Comparison of ENCODE assay signal across 1 cellular context in genomic region chr11:58023435-58023931, GRCh38.
TF ChIP-seq lines count a peak whose summit lies in the region.

A gene with protein sequence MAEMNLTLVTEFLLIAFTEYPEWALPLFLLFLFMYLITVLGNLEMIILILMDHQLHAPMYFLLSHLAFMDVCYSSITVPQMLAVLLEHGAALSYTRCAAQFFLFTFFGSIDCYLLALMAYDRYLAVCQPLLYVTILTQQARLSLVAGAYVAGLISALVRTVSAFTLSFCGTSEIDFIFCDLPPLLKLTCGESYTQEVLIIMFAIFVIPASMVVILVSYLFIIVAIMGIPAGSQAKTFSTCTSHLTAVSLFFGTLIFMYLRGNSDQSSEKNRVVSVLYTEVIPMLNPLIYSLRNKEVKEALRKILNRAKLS (plus strand): TSS chr11:58023881. CDS start chr11:58179445, 155,564 bp downstream.

TF ChIP-seq in HepG2, 621 proteins besides CTCF, POLR2A, EP300 and RAD21:
- TF ChIP-seq TAF1 (CRISPR knock-in tag; IDR thresholded peaks at IDR 0.05) (no peak), ZBTB7A (CRISPR knock-in tag; IDR thresholded peaks at IDR 0.05) (no peak), ZNF331 (CRISPR knock-in tag; IDR thresholded peaks at IDR 0.05) (no peak), U2AF2 (IDR thresholded peaks at IDR 0.05; ENCODE audit: low read depth, low read length) (no peak), SATB2 (CRISPR knock-in tag; IDR thresholded peaks at IDR 0.05) (no peak), ZBTB21 (CRISPR knock-in tag; IDR thresholded peaks at IDR 0.05) (no peak), HNRNPL (IDR thresholded peaks at IDR 0.05; ENCODE audit: low read depth, low read length) (no peak), SRSF9 (IDR thresholded peaks at IDR 0.05; ENCODE audit: borderline replicate concordance, insufficient read depth, low read depth, low read length, poor library complexity, severe bottlenecking) (no peak), ZNF441 (CRISPR knock-in tag; IDR thresholded peaks at IDR 0.05; ENCODE audit: borderline replicate concordance) (no peak), ZNF792 (CRISPR knock-in tag; IDR thresholded peaks at IDR 0.05) (no peak), DRAP1 (CRISPR knock-in tag; IDR thresholded peaks at IDR 0.05) (no peak), SMC3 (IDR thresholded peaks at IDR 0.05; ENCODE audit: low read length) (no peak), GPBP1L1 (CRISPR knock-in tag; IDR thresholded peaks at IDR 0.05) (no peak), DZIP1 (CRISPR knock-in tag; IDR thresholded peaks at IDR 0.05) (no peak)
- TF ChIP-seq, protein P1, sequence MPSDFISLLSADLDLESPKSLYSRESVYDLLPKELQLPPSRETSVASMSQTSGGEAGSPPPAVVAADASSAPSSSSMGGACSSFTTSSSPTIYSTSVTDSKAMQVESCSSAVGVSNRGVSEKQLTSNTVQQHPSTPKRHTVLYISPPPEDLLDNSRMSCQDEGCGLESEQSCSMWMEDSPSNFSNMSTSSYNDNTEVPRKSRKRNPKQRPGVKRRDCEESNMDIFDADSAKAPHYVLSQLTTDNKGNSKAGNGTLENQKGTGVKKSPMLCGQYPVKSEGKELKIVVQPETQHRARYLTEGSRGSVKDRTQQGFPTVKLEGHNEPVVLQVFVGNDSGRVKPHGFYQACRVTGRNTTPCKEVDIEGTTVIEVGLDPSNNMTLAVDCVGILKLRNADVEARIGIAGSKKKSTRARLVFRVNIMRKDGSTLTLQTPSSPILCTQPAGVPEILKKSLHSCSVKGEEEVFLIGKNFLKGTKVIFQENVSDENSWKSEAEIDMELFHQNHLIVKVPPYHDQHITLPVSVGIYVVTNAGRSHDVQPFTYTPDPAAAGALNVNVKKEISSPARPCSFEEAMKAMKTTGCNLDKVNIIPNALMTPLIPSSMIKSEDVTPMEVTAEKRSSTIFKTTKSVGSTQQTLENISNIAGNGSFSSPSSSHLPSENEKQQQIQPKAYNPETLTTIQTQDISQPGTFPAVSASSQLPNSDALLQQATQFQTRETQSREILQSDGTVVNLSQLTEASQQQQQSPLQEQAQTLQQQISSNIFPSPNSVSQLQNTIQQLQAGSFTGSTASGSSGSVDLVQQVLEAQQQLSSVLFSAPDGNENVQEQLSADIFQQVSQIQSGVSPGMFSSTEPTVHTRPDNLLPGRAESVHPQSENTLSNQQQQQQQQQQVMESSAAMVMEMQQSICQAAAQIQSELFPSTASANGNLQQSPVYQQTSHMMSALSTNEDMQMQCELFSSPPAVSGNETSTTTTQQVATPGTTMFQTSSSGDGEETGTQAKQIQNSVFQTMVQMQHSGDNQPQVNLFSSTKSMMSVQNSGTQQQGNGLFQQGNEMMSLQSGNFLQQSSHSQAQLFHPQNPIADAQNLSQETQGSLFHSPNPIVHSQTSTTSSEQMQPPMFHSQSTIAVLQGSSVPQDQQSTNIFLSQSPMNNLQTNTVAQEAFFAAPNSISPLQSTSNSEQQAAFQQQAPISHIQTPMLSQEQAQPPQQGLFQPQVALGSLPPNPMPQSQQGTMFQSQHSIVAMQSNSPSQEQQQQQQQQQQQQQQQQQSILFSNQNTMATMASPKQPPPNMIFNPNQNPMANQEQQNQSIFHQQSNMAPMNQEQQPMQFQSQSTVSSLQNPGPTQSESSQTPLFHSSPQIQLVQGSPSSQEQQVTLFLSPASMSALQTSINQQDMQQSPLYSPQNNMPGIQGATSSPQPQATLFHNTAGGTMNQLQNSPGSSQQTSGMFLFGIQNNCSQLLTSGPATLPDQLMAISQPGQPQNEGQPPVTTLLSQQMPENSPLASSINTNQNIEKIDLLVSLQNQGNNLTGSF (CRISPR knock-in tag; IDR thresholded peaks at IDR 0.05), result no peak
- TF ChIP-seq, protein P2, sequence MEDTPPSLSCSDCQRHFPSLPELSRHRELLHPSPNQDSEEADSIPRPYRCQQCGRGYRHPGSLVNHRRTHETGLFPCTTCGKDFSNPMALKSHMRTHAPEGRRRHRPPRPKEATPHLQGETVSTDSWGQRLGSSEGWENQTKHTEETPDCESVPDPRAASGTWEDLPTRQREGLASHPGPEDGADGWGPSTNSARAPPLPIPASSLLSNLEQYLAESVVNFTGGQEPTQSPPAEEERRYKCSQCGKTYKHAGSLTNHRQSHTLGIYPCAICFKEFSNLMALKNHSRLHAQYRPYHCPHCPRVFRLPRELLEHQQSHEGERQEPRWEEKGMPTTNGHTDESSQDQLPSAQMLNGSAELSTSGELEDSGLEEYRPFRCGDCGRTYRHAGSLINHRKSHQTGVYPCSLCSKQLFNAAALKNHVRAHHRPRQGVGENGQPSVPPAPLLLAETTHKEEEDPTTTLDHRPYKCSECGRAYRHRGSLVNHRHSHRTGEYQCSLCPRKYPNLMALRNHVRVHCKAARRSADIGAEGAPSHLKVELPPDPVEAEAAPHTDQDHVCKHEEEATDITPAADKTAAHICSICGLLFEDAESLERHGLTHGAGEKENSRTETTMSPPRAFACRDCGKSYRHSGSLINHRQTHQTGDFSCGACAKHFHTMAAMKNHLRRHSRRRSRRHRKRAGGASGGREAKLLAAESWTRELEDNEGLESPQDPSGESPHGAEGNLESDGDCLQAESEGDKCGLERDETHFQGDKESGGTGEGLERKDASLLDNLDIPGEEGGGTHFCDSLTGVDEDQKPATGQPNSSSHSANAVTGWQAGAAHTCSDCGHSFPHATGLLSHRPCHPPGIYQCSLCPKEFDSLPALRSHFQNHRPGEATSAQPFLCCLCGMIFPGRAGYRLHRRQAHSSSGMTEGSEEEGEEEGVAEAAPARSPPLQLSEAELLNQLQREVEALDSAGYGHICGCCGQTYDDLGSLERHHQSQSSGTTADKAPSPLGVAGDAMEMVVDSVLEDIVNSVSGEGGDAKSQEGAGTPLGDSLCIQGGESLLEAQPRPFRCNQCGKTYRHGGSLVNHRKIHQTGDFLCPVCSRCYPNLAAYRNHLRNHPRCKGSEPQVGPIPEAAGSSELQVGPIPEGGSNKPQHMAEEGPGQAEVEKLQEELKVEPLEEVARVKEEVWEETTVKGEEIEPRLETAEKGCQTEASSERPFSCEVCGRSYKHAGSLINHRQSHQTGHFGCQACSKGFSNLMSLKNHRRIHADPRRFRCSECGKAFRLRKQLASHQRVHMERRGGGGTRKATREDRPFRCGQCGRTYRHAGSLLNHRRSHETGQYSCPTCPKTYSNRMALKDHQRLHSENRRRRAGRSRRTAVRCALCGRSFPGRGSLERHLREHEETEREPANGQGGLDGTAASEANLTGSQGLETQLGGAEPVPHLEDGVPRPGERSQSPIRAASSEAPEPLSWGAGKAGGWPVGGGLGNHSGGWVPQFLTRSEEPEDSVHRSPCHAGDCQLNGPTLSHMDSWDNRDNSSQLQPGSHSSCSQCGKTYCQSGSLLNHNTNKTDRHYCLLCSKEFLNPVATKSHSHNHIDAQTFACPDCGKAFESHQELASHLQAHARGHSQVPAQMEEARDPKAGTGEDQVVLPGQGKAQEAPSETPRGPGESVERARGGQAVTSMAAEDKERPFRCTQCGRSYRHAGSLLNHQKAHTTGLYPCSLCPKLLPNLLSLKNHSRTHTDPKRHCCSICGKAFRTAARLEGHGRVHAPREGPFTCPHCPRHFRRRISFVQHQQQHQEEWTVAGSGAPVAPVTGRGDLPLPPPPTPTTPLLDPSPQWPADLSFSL (CRISPR knock-in tag; IDR thresholded peaks at IDR 0.05), result no peak
- TF ChIP-seq, protein P3, sequence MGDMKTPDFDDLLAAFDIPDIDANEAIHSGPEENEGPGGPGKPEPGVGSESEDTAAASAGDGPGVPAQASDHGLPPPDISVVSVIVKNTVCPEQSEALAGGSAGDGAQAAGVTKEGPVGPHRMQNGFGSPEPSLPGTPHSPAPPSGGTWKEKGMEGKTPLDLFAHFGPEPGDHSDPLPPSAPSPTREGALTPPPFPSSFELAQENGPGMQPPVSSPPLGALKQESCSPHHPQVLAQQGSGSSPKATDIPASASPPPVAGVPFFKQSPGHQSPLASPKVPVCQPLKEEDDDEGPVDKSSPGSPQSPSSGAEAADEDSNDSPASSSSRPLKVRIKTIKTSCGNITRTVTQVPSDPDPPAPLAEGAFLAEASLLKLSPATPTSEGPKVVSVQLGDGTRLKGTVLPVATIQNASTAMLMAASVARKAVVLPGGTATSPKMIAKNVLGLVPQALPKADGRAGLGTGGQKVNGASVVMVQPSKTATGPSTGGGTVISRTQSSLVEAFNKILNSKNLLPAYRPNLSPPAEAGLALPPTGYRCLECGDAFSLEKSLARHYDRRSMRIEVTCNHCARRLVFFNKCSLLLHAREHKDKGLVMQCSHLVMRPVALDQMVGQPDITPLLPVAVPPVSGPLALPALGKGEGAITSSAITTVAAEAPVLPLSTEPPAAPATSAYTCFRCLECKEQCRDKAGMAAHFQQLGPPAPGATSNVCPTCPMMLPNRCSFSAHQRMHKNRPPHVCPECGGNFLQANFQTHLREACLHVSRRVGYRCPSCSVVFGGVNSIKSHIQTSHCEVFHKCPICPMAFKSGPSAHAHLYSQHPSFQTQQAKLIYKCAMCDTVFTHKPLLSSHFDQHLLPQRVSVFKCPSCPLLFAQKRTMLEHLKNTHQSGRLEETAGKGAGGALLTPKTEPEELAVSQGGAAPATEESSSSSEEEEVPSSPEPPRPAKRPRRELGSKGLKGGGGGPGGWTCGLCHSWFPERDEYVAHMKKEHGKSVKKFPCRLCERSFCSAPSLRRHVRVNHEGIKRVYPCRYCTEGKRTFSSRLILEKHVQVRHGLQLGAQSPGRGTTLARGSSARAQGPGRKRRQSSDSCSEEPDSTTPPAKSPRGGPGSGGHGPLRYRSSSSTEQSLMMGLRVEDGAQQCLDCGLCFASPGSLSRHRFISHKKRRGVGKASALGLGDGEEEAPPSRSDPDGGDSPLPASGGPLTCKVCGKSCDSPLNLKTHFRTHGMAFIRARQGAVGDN (CRISPR knock-in tag; IDR thresholded peaks at IDR 0.05), result no peak
TF ChIP-seq in HepG2: peak in this region for 0.
